Comparison of ENCODE assay signal across 2 cellular contexts in genomic region chr6:101077344-101077743, GRCh38.
TF ChIP-seq lines count a peak whose summit lies in the region.

No MANE protein-coding gene starts in this region.

TF ChIP-seq in SK-N-SH, 30 proteins besides CTCF, POLR2A, EP300 and RAD21 (continued from another document):
- no peak for TF ChIP-seq REST (IDR thresholded peaks at IDR 0.05; ENCODE audit: low read depth, low read length)
- TF ChIP-seq GATA2 (CRISPR knock-in tag; IDR thresholded peaks at IDR 0.05): no peak
- TF ChIP-seq SMC3 (IDR thresholded peaks at IDR 0.05; ENCODE audit: low read depth, low read length): no peak

TF ChIP-seq in HEK293, 187 proteins besides CTCF, POLR2A, EP300 and RAD21 (continued from another document):
- no peak for TF ChIP-seq ZNF518A (tag by site-specific recombination; conservative IDR thresholded peaks at IDR 0.05; ENCODE audit: low read depth)
- no peak for TF ChIP-seq BCL11B (tag by site-specific recombination; IDR thresholded peaks at IDR 0.05; ENCODE audit: low read depth)
